ENCODE assay signal across 8 cellular contexts in the genomic region with DNA sequence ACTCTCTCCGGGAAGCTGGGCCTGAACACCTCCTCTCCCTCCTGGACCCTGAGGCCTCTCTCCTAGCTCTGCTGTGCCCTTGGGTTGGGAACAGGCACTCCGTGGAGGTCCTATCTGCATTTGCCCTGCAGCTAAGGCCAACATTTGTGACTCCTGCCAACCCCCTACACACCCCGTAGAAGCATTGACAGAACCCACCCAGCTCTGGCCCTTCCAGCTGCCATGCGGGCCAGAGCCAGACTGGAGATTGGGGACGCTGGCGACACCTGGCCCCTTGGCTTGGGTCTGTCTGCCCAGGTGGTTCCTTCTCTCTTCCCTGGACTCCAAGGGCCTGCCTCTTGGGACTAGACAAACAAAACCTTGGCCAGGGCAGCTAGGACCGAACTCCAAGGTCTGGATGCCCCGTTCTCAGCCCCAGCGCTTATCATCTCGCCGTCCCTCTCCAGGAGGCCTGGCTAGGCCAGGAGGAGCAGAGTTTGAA. TPM values are rescaled to one million over a fixed set of nuclear protein-coding genes. Genes with fewer than 3 reads are reported as not detected.
DNase-seq lines count a peak whose midpoint lies in the region; ATAC-seq and TF ChIP-seq lines count a peak whose summit lies in the region.

No MANE protein-coding gene starts in this region.

- POLR2A ChIA-PET in OCI-LY7 (lab: Charles Lee): interaction anchor here (0.8 to 8.2 kb wide), 10 partner anchors 9 to 149 kb away, joined by 3 to 57 read pairs (median 6); partner anchors contain the start of gene PRPSAP1

- H2BK120ac ChIP-seq in neuronal stem cell (ENCODE audit: low read depth, low read length): no peak overlapping the region

- H3K4me3 ChIP-seq in OCI-LY7 (ENCODE audit: low read depth, low read length, poor library complexity, severe bottlenecking): peak overlapping the region; percentile 96
- H3K4me3 ChIP-seq in endocrine pancreas (ENCODE audit: control insufficient read depth, insufficient read depth, low read length): no peak overlapping the region
- peak overlapping the region; percentile 38 to 42 for H3K4me3 ChIP-seq in neuronal stem cell (ENCODE audit: low read length in 2 of 2)

- H3K9me2 ChIP-seq in OCI-LY7 (ENCODE audit: insufficient read depth, low read length): no peaks in the 10 kb centered on the region

- no peak overlapping the region for H4K8ac ChIP-seq in neuronal stem cell (ENCODE audit: low read depth, low read length)

- H2BK15ac ChIP-seq in neuronal stem cell (ENCODE audit: low read length): peak overlapping the region; percentile 27

- H3K23ac ChIP-seq in neuronal stem cell (ENCODE audit: low read depth, low read length, poor library complexity): no peak overlapping the region

- CTCF ChIA-PET in OCI-LY7 (lab: Charles Lee; ENCODE audit: unreplicated experiment): interaction anchor here (0.6 to 3.1 kb wide), 7 partner anchors 9 to 85 kb away, joined by 3 to 28 read pairs (median 4); partner anchors contain the start of genes AANAT and UBE2O

- H3K4ac ChIP-seq in neuronal stem cell (ENCODE audit: low read length): no peak overlapping the region

- H2BK5ac ChIP-seq in neuronal stem cell (ENCODE audit: low read length): peak overlapping the region; percentile 61

- no peaks in the 10 kb centered on the region for H3K79me1 ChIP-seq in neuronal stem cell (ENCODE audit: low read depth, low read length)

- H3K27ac ChIP-seq in C4-2B: peak overlapping the region; percentile 61
- peak overlapping the region; percentile 65 for H3K27ac ChIP-seq in OCI-LY7 (ENCODE audit: low read depth, low read length, poor library complexity, severe bottlenecking)
- no peak overlapping the region for H3K27ac ChIP-seq in neuronal stem cell (replicated peaks; ENCODE audit: low read length)

- H2BK12ac ChIP-seq in neuronal stem cell (ENCODE audit: low read length): peak overlapping the region; percentile 75

- intact Hi-C loops in OCI-LY7 (cut with micrococcal nuclease; ENCODE audit: unreplicated experiment): loop anchor here (1.0 kb wide), 2 partner anchors 21 to 36 kb away; no protein-coding TSS in a partner anchor

- H3K36me3 ChIP-seq in OCI-LY7 (ENCODE audit: insufficient read depth, low read length) (peaks cover 9% of the 10 kb centered on the region; the same call in 1 of the 2 replicates), endocrine pancreas (ENCODE audit: control insufficient read depth, insufficient read depth, low read length) (no peaks in the 10 kb centered on the region), neuronal stem cell (replicated peaks in 1 of 2; ENCODE audit: control insufficient read depth in 2 of 2, insufficient read depth in 2 of 2, low read length in 2 of 2) (no peaks in the 10 kb centered on the region)

- TF ChIP-seq CTCF in C4-2B (conservative IDR thresholded peaks at IDR 0.05): no peak
- no peak for TF ChIP-seq CTCF in OCI-LY7 (conservative IDR thresholded peaks at IDR 0.05; ENCODE audit: low read length)
- TF ChIP-seq CTCF in GM20000 (IDR thresholded peaks at IDR 0.05; ENCODE audit: extremely low read depth, missing control alignments): no peak

- WGBS in neuronal stem cell (ENCODE audit: extremely low coverage in 2 of 2, insufficient read length in 2 of 2, insufficient replicate concordance in 1 of 2), 2 donors: no CpG with 5 or more reads among the region's 11 CpGs

- no peaks in the 10 kb centered on the region for H4K20me1 ChIP-seq in OCI-LY7 (ENCODE audit: insufficient read depth, low read length)

- H4K91ac ChIP-seq in neuronal stem cell (ENCODE audit: low read depth, low read length, poor library complexity): peak overlapping the region; percentile 64

- no peak for DNase-seq in OCI-LY7 (ENCODE audit: low spot score)
- no peak for DNase-seq in neuronal stem cell (ENCODE audit: low spot score)
- no peak for DNase-seq in GM20000 (ENCODE audit: low spot score)
- no peak for DNase-seq in 8988T
- no peak for DNase-seq in NCI-H774 (lab: John Stamatoyannopoulos, UW)

- H3K27me3 ChIP-seq in endocrine pancreas (ENCODE audit: control insufficient read depth, insufficient read depth, low read length): no peaks in the 10 kb centered on the region
- peaks cover 5 to 74% (median 18%) of the 10 kb centered on the region in 3 experiments for H3K27me3 ChIP-seq in neuronal stem cell (ENCODE audit: control insufficient read depth in 3 of 3, insufficient read depth in 3 of 3, low read depth in 1 of 3, low read length in 3 of 3)

- H3K9me3 ChIP-seq in OCI-LY7 (ENCODE audit: low read length) (no peaks in the 10 kb centered on the region), endocrine pancreas (ENCODE audit: control insufficient read depth, low read length) (no peaks in the 10 kb centered on the region), neuronal stem cell (replicated peaks in 1 of 2; ENCODE audit: control insufficient read depth in 2 of 2, insufficient read depth in 1 of 2, low read depth in 1 of 2, low read length in 2 of 2) (no peaks in the 10 kb centered on the region)

- peak overlapping the region; percentile 97 for H2AK5ac ChIP-seq in neuronal stem cell (ENCODE audit: low read depth, low read length)

- H3K14ac ChIP-seq in neuronal stem cell (ENCODE audit: low read length): no peak overlapping the region

- H3K4me1 ChIP-seq in OCI-LY7 (ENCODE audit: insufficient read depth, low read length, poor library complexity, severe bottlenecking): peaks cover 77% of the 10 kb centered on the region
- no peaks in the 10 kb centered on the region for H3K4me1 ChIP-seq in endocrine pancreas (ENCODE audit: control insufficient read depth, insufficient read depth, low read length)
- peaks cover 13 to 30% of the 10 kb centered on the region in 2 donors for H3K4me1 ChIP-seq in neuronal stem cell (ENCODE audit: control insufficient read depth in 2 of 2, insufficient read depth in 1 of 2, low read depth in 1 of 2, low read length in 2 of 2)

- no TSS peak for BruUV-seq in OCI-LY7 (replicated peaks; lab: Mats Ljungman, UMichigan)

- peak overlapping the region; percentile 90 for H3K18ac ChIP-seq in neuronal stem cell (ENCODE audit: low read length)

- H2AFZ ChIP-seq in OCI-LY7 (ENCODE audit: low read length) (no peak overlapping the region; the same call in 1 of the 2 replicates), neuronal stem cell (ENCODE audit: low read length) (peak overlapping the region; percentile 90)

- H3K9ac ChIP-seq in endocrine pancreas (ENCODE audit: control insufficient read depth, insufficient read depth, low read length) (peak overlapping the region; percentile 70), neuronal stem cell (ENCODE audit: low read depth, low read length, poor library complexity) (no peak overlapping the region)

- H3K79me2 ChIP-seq in OCI-LY7 (ENCODE audit: insufficient read depth, low read depth, low read length): peaks cover 40% of the 10 kb centered on the region

- H3K4me2 ChIP-seq in OCI-LY7 (ENCODE audit: low read length) (peak overlapping the region; percentile 74), neuronal stem cell (ENCODE audit: insufficient read depth, low read length, poor library complexity, severe bottlenecking) (no peak overlapping the region)

- no peak for ATAC-seq in HG03280 (IDR thresholded peaks at IDR 0.05; ENCODE audit: unreplicated experiment)

RNA-seq across cellular contexts. Expression of gene RHBDF2, which starts 0.6 kb away (rescaled TPM):
- 122 and 144 TPM in 2 replicates for total RNA-seq in OCI-LY7 (2014; rRNA removed; shearing (Covaris generic))
- total RNA-seq in OCI-LY7 (2022): 158 and 173 TPM in 2 replicates
- polyA plus RNA-seq in neuronal stem cell (2013, experiment 1 of 2): 2.4 TPM
- polyA plus RNA-seq in neuronal stem cell (2013, experiment 2 of 2): 2.3 TPM

RNA-seq across cellular contexts. Expression of gene AANAT, which starts 34.5 kb away (rescaled TPM):
- total RNA-seq in OCI-LY7 (2014; rRNA removed; shearing (Covaris generic)): not detected in 2 replicates
- not detected in 2 replicates for total RNA-seq in OCI-LY7 (2022)
- polyA plus RNA-seq in neuronal stem cell (2013, experiment 1 of 2): 0.13 TPM
- polyA plus RNA-seq in neuronal stem cell (2013, experiment 2 of 2): not detected

RNA-seq across cellular contexts. Expression of gene CYGB, which starts 35.6 kb away (rescaled TPM):
- total RNA-seq in OCI-LY7 (2014; rRNA removed; shearing (Covaris generic)): 0.33 and 0.57 TPM in 2 replicates
- 0.22 and 0.44 TPM in 2 replicates for total RNA-seq in OCI-LY7 (2022)
- 0.98 TPM for polyA plus RNA-seq in neuronal stem cell (2013, experiment 1 of 2)
- polyA plus RNA-seq in neuronal stem cell (2013, experiment 2 of 2): 0.96 TPM

RNA-seq across cellular contexts. Expression of gene PRCD, which starts 38.0 kb away (rescaled TPM):
- total RNA-seq in OCI-LY7 (2014; rRNA removed; shearing (Covaris generic)): 5.7 and 6.3 TPM in 2 replicates
- 11.7 and 15.9 TPM in 2 replicates for total RNA-seq in OCI-LY7 (2022)
- polyA plus RNA-seq in neuronal stem cell (2013, experiment 1 of 2): 1.4 TPM
- polyA plus RNA-seq in neuronal stem cell (2013, experiment 2 of 2): 1.2 TPM

RNA-seq across cellular contexts. Expression of gene UBE2O, which starts 48.9 kb away (rescaled TPM):
- 43.4 and 55.1 TPM in 2 replicates for total RNA-seq in OCI-LY7 (2014; rRNA removed; shearing (Covaris generic))
- 71.0 and 79.6 TPM in 2 replicates for total RNA-seq in OCI-LY7 (2022)
- polyA plus RNA-seq in neuronal stem cell (2013, experiment 1 of 2): 17.1 TPM
- polyA plus RNA-seq in neuronal stem cell (2013, experiment 2 of 2): 16.9 TPM
